21 cellular contexts compared by ENCODE assay signal in genomic region chr5:115116001-115116400, GRCh38.
"Had no signal": no experiment of that assay in that cellular context is flagged by ENCODE, and none has a peak within 500 bp of the region (broad histone marks: within the 10 kb centered on the region; RNA-seq: fewer than 3 reads in every experiment).

No MANE protein-coding gene starts in this region.

- H3K36me3 ChIP-seq: left ventricle myocardium inferior, pancreas, suprapubic skin, thyroid gland had no signal

- DNase-seq: effector CD4-positive, alpha-beta T cell; endodermal cell; erythroblast; foreskin keratinocyte; head of caudate nucleus; kidney; left cardiac atrium; left ventricle myocardium inferior; mesenchymal stem cell; midbrain; naive B cell; occipital lobe; pancreas; right cardiac atrium; stimulated activated CD4-positive, alpha-beta T cell treated with anti-CD3 and anti-CD28 coated beads, Interleukin-2, amount 100 ng/mL, for 48 hours; stimulated activated naive CD4-positive, alpha-beta T cell treated with Interleukin-2 at 50 U/mL for 16 hours; thyroid gland had no signal

- ATAC-seq: foreskin keratinocyte, left cardiac atrium, pancreas, right cardiac atrium had no signal

- H3K4me1 ChIP-seq: foreskin keratinocyte, left ventricle myocardium inferior, pancreas, suprapubic skin, thyroid gland had no signal

- H3K9me3 ChIP-seq: pancreas, suprapubic skin, thyroid gland had no signal

- H3K27me3 ChIP-seq: hepatocyte, pancreas, thyroid gland had no signal

- H3K27ac ChIP-seq: foreskin keratinocyte, hepatocyte, left ventricle myocardium inferior, pancreas, suprapubic skin, thyroid gland had no signal

- H3K4me3 ChIP-seq: hepatocyte, left ventricle myocardium inferior, lung, pancreas, smooth muscle cell, suprapubic skin, thyroid gland had no signal
